Comparison of ENCODE assay signal across 1 cellular context in genomic region chr1:207181838-207182237, GRCh38.
TF ChIP-seq lines count a peak whose summit lies in the region.

No MANE protein-coding gene starts in this region.

TF ChIP-seq in H1, 55 proteins besides CTCF, POLR2A, EP300 and RAD21:
- TF ChIP-seq MAX (IDR thresholded peaks at IDR 0.05), result no peak
- no peak for TF ChIP-seq CBX8 (IDR thresholded peaks at IDR 0.05; ENCODE audit: borderline replicate concordance, low read depth, low read length)
- no peak for TF ChIP-seq JUN (IDR thresholded peaks at IDR 0.05; ENCODE audit: low read depth, low read length)
- no peak for TF ChIP-seq CTBP2 (IDR thresholded peaks at IDR 0.05; ENCODE audit: borderline replicate concordance, insufficient read depth, insufficient read length, low read length)
- no peak for TF ChIP-seq TAF1 (IDR thresholded peaks at IDR 0.05; ENCODE audit: low read depth, low read length)
- no peak for TF ChIP-seq FOSL1 (IDR thresholded peaks at IDR 0.05; ENCODE audit: insufficient read depth, low read depth, low read length)
- TF ChIP-seq SP2 (IDR thresholded peaks at IDR 0.05; ENCODE audit: low read length), result no peak
- TF ChIP-seq CHD7 (IDR thresholded peaks at IDR 0.05; ENCODE audit: insufficient replicate concordance, low read length), result no peak
- TF ChIP-seq KDM1A (IDR thresholded peaks at IDR 0.05; ENCODE audit: borderline replicate concordance, low read length), result no peak
- no peak for TF ChIP-seq SIRT6 (IDR thresholded peaks at IDR 0.05; ENCODE audit: low read length)
- no peak for TF ChIP-seq E2F6 (IDR thresholded peaks at IDR 0.05)
- TF ChIP-seq KDM5A (IDR thresholded peaks at IDR 0.05; ENCODE audit: low read length), result no peak
- TF ChIP-seq HDAC2 (IDR thresholded peaks at IDR 0.05; ENCODE audit: borderline replicate concordance in 1 of 2, low read depth in 2 of 2, low read length in 2 of 2), result no peak
- no peak for TF ChIP-seq CREB1 (IDR thresholded peaks at IDR 0.05)
- TF ChIP-seq SUZ12 (IDR thresholded peaks at IDR 0.05; ENCODE audit: low read length), result no peak
- TF ChIP-seq GABPA (IDR thresholded peaks at IDR 0.05; ENCODE audit: borderline replicate concordance, insufficient read depth, low read length), result no peak
- TF ChIP-seq USF2 (IDR thresholded peaks at IDR 0.05; ENCODE audit: low read length), result no peak
- TF ChIP-seq RFX5 (IDR thresholded peaks at IDR 0.05; ENCODE audit: borderline replicate concordance, low read depth, low read length), result no peak
- no peak for TF ChIP-seq ZNF274 (IDR thresholded peaks at IDR 0.05; ENCODE audit: borderline replicate concordance, extremely low read depth, low read length)
- no peak for TF ChIP-seq JUND (IDR thresholded peaks at IDR 0.05; ENCODE audit: low read length)
